1 cellular context compared by ENCODE assay signal in genomic region chr7:5527038-5527339, GRCh38.
TF ChIP-seq lines count a peak whose summit lies in the region.

No MANE protein-coding gene starts in this region.

TF ChIP-seq in HepG2, 621 proteins besides CTCF, POLR2A, EP300 and RAD21:
- 0 out of 2 replicates have a peak, but pooled peaks have one; percentile 1 for TF ChIP-seq ZGPAT (CRISPR knock-in tag; IDR thresholded peaks at IDR 0.05)
- 0 out of 2 replicates have a peak, but pooled peaks have one; percentile 6 for TF ChIP-seq DPF2 (CRISPR knock-in tag; IDR thresholded peaks at IDR 0.05; ENCODE audit: borderline replicate concordance, low read depth)
- 0 out of 2 replicates have a peak, but pooled peaks have one; percentile 1 for TF ChIP-seq TFDP2 (CRISPR knock-in tag; IDR thresholded peaks at IDR 0.05)
